8 cellular contexts compared by ENCODE assay signal in genomic region chrX:154515803-154516654, GRCh38. TPM values are rescaled to one million over a fixed set of nuclear protein-coding genes. Genes with fewer than 3 reads are reported as not detected.
DNase-seq lines count a peak whose midpoint lies in the region; ATAC-seq and TF ChIP-seq lines count a peak whose summit lies in the region.

TSS of gene FAM3A (minus strand) at chrX:154516232. CDS start at chrX:154515772, 460 bp downstream.

- H3K9me3 ChIP-seq in AG04450 (ENCODE audit: control insufficient read depth, insufficient read depth, low read length) (no peaks in the 10 kb centered on the region), WERI-Rb-1 (ENCODE audit: severe bottlenecking) (peaks cover 3% of the 10 kb centered on the region), mammary epithelial cell (replicated peaks; ENCODE audit: insufficient read depth, low read length) (no peaks in the 10 kb centered on the region), smooth muscle cell (replicated peaks; ENCODE audit: low read depth) (no peaks in the 10 kb centered on the region)

- TSS peak; percentile 54 for BruUV-seq in mammary epithelial cell (replicated peaks; lab: Mats Ljungman, UMichigan)

- H3K27ac Mint-ChIP-seq in immature natural killer cell, result peak within 1 kb of the TSS; percentile 83 to 95 (median 94)

- POLR2A ChIA-PET in AG04450 (lab: Yijun Ruan, JAX), result interaction anchor here (0.8 to 2.7 kb wide), 3 partner anchors 11 to 37 kb away, joined by 3 to 12 read pairs (median 5); partner anchors contain the start of genes LAGE3 and SLC10A3

- peaks cover 0 to 7% (median 4%) of the 10 kb centered on the region in 3 donors for H3K27me3 Mint-ChIP-seq in immature natural killer cell (ENCODE audit: low read depth in 3 of 3)

- CTCF ChIA-PET in AG04450 (lab: Charles Lee) (interaction anchor here (2.9 kb wide), 1 partner anchor 11 kb away, joined by 12 read pairs; no protein-coding TSS in a partner anchor), mammary epithelial cell (lab: Charles Lee; ENCODE audit: low non-redundant PET) (no interaction called here)

- no peaks in the 10 kb centered on the region for H3K4me1 ChIP-seq in mammary epithelial cell (ENCODE audit: insufficient read depth, low read length)
- H3K4me1 ChIP-seq in smooth muscle cell (ENCODE audit: low read depth), result peaks cover 4% of the 10 kb centered on the region

- H3K9ac ChIP-seq in mammary epithelial cell (ENCODE audit: insufficient read depth, low read length), result peak within 1 kb of the TSS; percentile 15
- peak within 1 kb of the TSS; percentile 74 for H3K9ac ChIP-seq in smooth muscle cell (ENCODE audit: low read depth)

- ATAC-seq in GM18873 (IDR thresholded peaks at IDR 0.05; ENCODE audit: low FRiP score, unreplicated experiment) (peak; percentile 69), HG03108 (IDR thresholded peaks at IDR 0.05; ENCODE audit: unreplicated experiment) (peak; percentile 92)

- peaks cover 24 to 32% of the 10 kb centered on the region in 2 donors for H3K4me1 Mint-ChIP-seq in immature natural killer cell

- H3K27me3 ChIP-seq in AG04450 (ENCODE audit: control insufficient read depth, insufficient read depth, low read length), result no peaks in the 10 kb centered on the region
- peaks cover 11% of the 10 kb centered on the region for H3K27me3 ChIP-seq in WERI-Rb-1 (ENCODE audit: insufficient read depth, low read depth, severe bottlenecking)
- no peaks in the 10 kb centered on the region for H3K27me3 ChIP-seq in mammary epithelial cell (ENCODE audit: insufficient read depth, low read length)
- no peaks in the 10 kb centered on the region for H3K27me3 ChIP-seq in smooth muscle cell (ENCODE audit: low read depth)

- H3K4me3 Mint-ChIP-seq in immature natural killer cell, result peak within 1 kb of the TSS; percentile 85 to 93 (median 89)

- intact Hi-C loops in mammary epithelial cell (cut with micrococcal nuclease), result loop anchor here (2.0 kb wide), 1 partner anchor 25 kb away; the partner anchor contains the start of gene SLC10A3

- H3F3A ChIP-seq in smooth muscle cell (ENCODE audit: low read depth), result no peaks in the 10 kb centered on the region

- H3K27ac ChIP-seq in AG04450 (ENCODE audit: low read depth, low read length), result peak within 1 kb of the TSS; percentile 81
- H3K27ac ChIP-seq in WERI-Rb-1, result peak within 1 kb of the TSS; percentile 92
- H3K27ac ChIP-seq in mammary epithelial cell (ENCODE audit: insufficient read depth, low read depth, low read length), result peak within 1 kb of the TSS; percentile 38
- peak within 1 kb of the TSS; percentile 83 for H3K27ac ChIP-seq in smooth muscle cell (ENCODE audit: low read depth)

- WGBS in mammary epithelial cell (ENCODE audit: low coverage, missing lambda C conversion rate), result 50% methylated on average over 1 of the region's 72 CpGs
- 47% methylated on average over 23 of the region's 72 CpGs for WGBS in smooth muscle cell (ENCODE audit: low lambda C conversion rate)

- no peaks in the 10 kb centered on the region; the same call in none of the 2 replicates for H3K36me3 ChIP-seq in WERI-Rb-1
- no peaks in the 10 kb centered on the region for H3K36me3 ChIP-seq in mammary epithelial cell (ENCODE audit: insufficient read depth, low read length)
- H3K36me3 ChIP-seq in smooth muscle cell (ENCODE audit: low read depth), result no peaks in the 10 kb centered on the region

- H3K4me3 ChIP-seq in AG04450 (ENCODE audit: low read depth, low read length) (peak within 1 kb of the TSS; percentile 68), WERI-Rb-1 (ENCODE audit: low read depth, low read length) (peak within 1 kb of the TSS; percentile 73), mammary epithelial cell (replicated peaks in 1 of 3; ENCODE audit: insufficient read depth in 1 of 3, low read depth in 2 of 3, low read length in 3 of 3) (peak within 1 kb of the TSS; percentile 40 to 71 (median 64)), smooth muscle cell (peak within 1 kb of the TSS; percentile 67)

- peak within 1 kb of the TSS; percentile 71 for H3K4me2 ChIP-seq in mammary epithelial cell (ENCODE audit: insufficient read depth, low read depth, low read length)
- H3K4me2 ChIP-seq in smooth muscle cell, result peak within 1 kb of the TSS; percentile 91

- no peak for TF ChIP-seq CTCF in AG04450 (IDR thresholded peaks at IDR 0.05; ENCODE audit: low read depth, low read length)
- TF ChIP-seq CTCF in WERI-Rb-1 (IDR thresholded peaks at IDR 0.05; ENCODE audit: low read depth, low read length), result no peak
- no peak for TF ChIP-seq CTCF in mammary epithelial cell (conservative IDR thresholded peaks at IDR 0.05 in 1 of 2, IDR thresholded peaks at IDR 0.05 in 1 of 2; ENCODE audit: extremely low read depth in 1 of 2, insufficient read depth in 1 of 2, low read depth in 1 of 2, low read length in 2 of 2)
- no peak for TF ChIP-seq CTCF in smooth muscle cell (IDR thresholded peaks at IDR 0.05; ENCODE audit: borderline replicate concordance, insufficient read depth, poor library complexity, severe bottlenecking)

- H3K79me2 ChIP-seq in mammary epithelial cell (ENCODE audit: insufficient read depth, low read length) (peaks cover 8% of the 10 kb centered on the region), smooth muscle cell (ENCODE audit: low read depth) (peaks cover 7% of the 10 kb centered on the region)

- H4K20me1 ChIP-seq in mammary epithelial cell (ENCODE audit: insufficient read depth, low read length), result no peaks in the 10 kb centered on the region
- no peaks in the 10 kb centered on the region for H4K20me1 ChIP-seq in smooth muscle cell (ENCODE audit: low read depth)

- in situ Hi-C loops in mammary epithelial cell (cut with MboI; ENCODE audit: low sequenced_read_pairs in 2 of 2), result no loop called here

- peak within 1 kb of the TSS; percentile 66 for H2AFZ ChIP-seq in mammary epithelial cell (ENCODE audit: low read depth, low read length)
- H2AFZ ChIP-seq in smooth muscle cell (ENCODE audit: low read depth), result no peak within 1 kb of the TSS

- no peaks in the 10 kb centered on the region for H3K36me3 Mint-ChIP-seq in immature natural killer cell

- peaks cover 0 to 2% (median 0%) of the 10 kb centered on the region in 6 donors for H3K9me3 Mint-ChIP-seq in immature natural killer cell

- dilution Hi-C loops in mammary epithelial cell (cut with HindIII; ENCODE audit: low sequenced_read_pairs), result no loop called here

- peak; percentile 73 for DNase-seq in AG04450 (ENCODE audit: low read depth, low spot score)
- peak; percentile 57 for DNase-seq in NCI-H2196 treated with DMSO at 0.1 percent for 48 hours (lab: John Stamatoyannopoulos, UW; ENCODE audit: unreplicated experiment)
- peak; percentile 97 for DNase-seq in WERI-Rb-1
- peak; percentile 80 for DNase-seq in mammary epithelial cell
- peak; percentile 89 to 93 (median 91) for DNase-seq in immature natural killer cell
- peak; percentile 66 for DNase-seq in smooth muscle cell (lab: John Stamatoyannopoulos, UW; ENCODE audit: unreplicated experiment)

RNA-seq across cellular contexts. Expression of gene FAM3A, which starts in this region (rescaled TPM):
- polyA plus RNA-seq in AG04450 (2011; rRNA removed), result 15.5 and 19.5 TPM in 2 replicates
- 10.0 and 11.9 TPM in 2 replicates for polyA minus RNA-seq in AG04450 (2011; rRNA and poly(A)+ RNA removed)
- 10 to 100 TPM; 24.3 to 41.4 TPM for total RNA-seq in mammary epithelial cell
- polyA plus RNA-seq in mammary epithelial cell, result 29.2 TPM
- 9.1 TPM for polyA minus RNA-seq in mammary epithelial cell
- 10 to 100 TPM; 27.1 to 31.3 (median 30.1) TPM for polyA plus RNA-seq in immature natural killer cell
- total RNA-seq in smooth muscle cell, result 13.6 and 16.0 TPM in 2 replicates
- polyA plus RNA-seq in smooth muscle cell, result 49.1 and 53.7 TPM in 2 replicates

Comparison
In these comparisons a context has a peak if more than half of its experiments do, and no peak if none do; other contexts are left out.
1. Peak in every context shown above with its lines: DNase-seq, ATAC-seq, H3K4me3 ChIP-seq and H3K27ac ChIP-seq.
2. H3K27ac ChIP-seq: peak in every context shown above with its lines; median percentile 92 in WERI-Rb-1; 83 in smooth muscle cell; 81 in AG04450; 38 in mammary epithelial cell.